20 cellular contexts compared by ENCODE assay signal in genomic region chr19:42323473-42323851, GRCh38. TPM values are rescaled to one million over a fixed set of nuclear protein-coding genes. Genes with fewer than 3 reads are reported as not detected.
DNase-seq lines count a peak whose midpoint lies in the region; ATAC-seq and FAIRE-seq lines count a peak whose summit lies in the region.
"Had no signal": no experiment of that assay in that cellular context is flagged by ENCODE, and none has a peak within 500 bp of the region (broad histone marks: within the 10 kb centered on the region; RNA-seq: fewer than 3 reads in every experiment).

No MANE protein-coding gene starts in this region.

- H3K27ac ChIP-seq in iPS DF 6.9 (ENCODE audit: low read length), result no peak overlapping the region
- H3K27ac ChIP-seq in small intestine (ENCODE audit: low read depth in 1 of 2, low read length in 1 of 2), result no peak overlapping the region
- H3K27ac ChIP-seq: neutrophil, right lobe of liver had no signal

- H3K9me3 ChIP-seq in iPS DF 6.9 (ENCODE audit: control insufficient read depth, insufficient read depth, low read length), result no peaks in the 10 kb centered on the region
- H3K9me3 ChIP-seq in small intestine (ENCODE audit: control insufficient read depth, low read depth), result no peaks in the 10 kb centered on the region
- H3K9me3 ChIP-seq: A549, MG63, neutrophil, right lobe of liver had no signal

- H3K27me3 Mint-ChIP-seq in activated CD4-positive, alpha-beta T cell treated with anti-CD3 and anti-CD28 coated beads, Interleukin-2, amount 10 ng/mL, durations not matched to agents 24 days and 14 days, result peaks cover 34% of the 10 kb centered on the region
- H3K27me3 Mint-ChIP-seq in T-cell, result peaks cover 15% of the 10 kb centered on the region in 2 donors

- no peaks in the 10 kb centered on the region for H3K9me3 Mint-ChIP-seq in activated CD4-positive, alpha-beta T cell treated with anti-CD3 and anti-CD28 coated beads, Interleukin-2, amount 10 ng/mL, durations not matched to agents 24 days and 14 days
- no peaks in the 10 kb centered on the region for H3K9me3 Mint-ChIP-seq in T-cell
- H3K9me3 Mint-ChIP-seq: activated naive CD8-positive, alpha-beta T cell treated with anti-CD3 and anti-CD28 coated beads, Interleukin-2, amount 10 ng/mL, durations not matched to agents 7 days and 5 days; stimulated activated memory B cell treated with anti-CD40 and anti-IgM and Interleukin-4, amounts not matched to agents 10 μg/mL and 1 μg/mL and 100 μg/mL, for 72 hours had no signal

- ATAC-seq in T-cell (replicated peaks in 1 of 4) (no peak), HG03521 (IDR thresholded peaks at IDR 0.05; ENCODE audit: unreplicated experiment) (no peak), HG03520 (IDR thresholded peaks at IDR 0.05; ENCODE audit: unreplicated experiment) (no peak), HG02981 (IDR thresholded peaks at IDR 0.05; ENCODE audit: unreplicated experiment) (no peak)
- ATAC-seq: A549; right lobe of liver; Right ventricle myocardium inferior; stimulated activated memory B cell treated with anti-CD40 and anti-IgM and Interleukin-4, amounts not matched to agents 10 μg/mL and 1 μg/mL and 100 μg/mL, for 72 hours had no signal

- H3K4me1 Mint-ChIP-seq in activated CD4-positive, alpha-beta T cell treated with anti-CD3 and anti-CD28 coated beads, Interleukin-2, amount 10 ng/mL, durations not matched to agents 24 days and 14 days, result peaks cover 16% of the 10 kb centered on the region
- H3K4me1 Mint-ChIP-seq in T-cell, result peaks cover 17 to 32% (median 25%) of the 10 kb centered on the region in 3 donors

- H3K4me3 ChIP-seq in iPS DF 6.9 (ENCODE audit: low read length) (peak overlapping the region; percentile 55; the same call in 1 of the 2 replicates), small intestine (ENCODE audit: low read depth in 1 of 2, low read length in 2 of 2) (no peak overlapping the region)
- H3K4me3 ChIP-seq: MG63, right lobe of liver had no signal

- no CpG with 5 or more reads among the region's 29 CpGs for WGBS in iPS DF 6.9 (ENCODE audit: insufficient coverage, insufficient read length)
- 5 to 22% (median 18%) methylated on average over 25 to 29 of the region's 29 CpGs for WGBS in small intestine, 3 donors

- H3K4me1 ChIP-seq in iPS DF 6.9 (ENCODE audit: control insufficient read depth, insufficient read depth, low read length), result no peaks in the 10 kb centered on the region
- peaks cover 0 to 4% of the 10 kb centered on the region in 2 donors for H3K4me1 ChIP-seq in small intestine (ENCODE audit: control insufficient read depth in 2 of 2, insufficient read depth in 1 of 2, low read depth in 1 of 2, low read length in 1 of 2)

- H3K4me3 Mint-ChIP-seq in activated CD4-positive, alpha-beta T cell treated with anti-CD3 and anti-CD28 coated beads, Interleukin-2, amount 10 ng/mL, durations not matched to agents 24 days and 14 days, result peak overlapping the region; percentile 45
- H3K4me3 Mint-ChIP-seq in T-cell, result peak overlapping the region; percentile 10 to 45 (median 34)
- H3K4me3 Mint-ChIP-seq: activated naive CD8-positive, alpha-beta T cell treated with anti-CD3 and anti-CD28 coated beads, Interleukin-2, amount 10 ng/mL, durations not matched to agents 7 days and 5 days; stimulated activated memory B cell treated with anti-CD40 and anti-IgM and Interleukin-4, amounts not matched to agents 10 μg/mL and 1 μg/mL and 100 μg/mL, for 72 hours had no signal

- no peak for DNase-seq in activated CD4-positive, alpha-beta T cell treated with anti-CD3 and anti-CD28 coated beads, Interleukin-2, amount 10 ng/mL, durations not matched to agents 24 days and 14 days
- DNase-seq in activated CD4-positive, alpha-beta T cell treated with anti-CD3 and anti-CD28 coated beads for 4 hours, result no peak
- no peak for DNase-seq in T-cell
- DNase-seq in iPS DF 6.9 (ENCODE audit: low read depth, low spot score), result no peak
- peak; percentile 25 for DNase-seq in small intestine
- DNase-seq: activated CD4-positive, alpha-beta T cell treated with anti-CD3 and anti-CD28 coated beads, Interleukin-2, amount 50 U/mL, for 4 hours; MG63; stimulated activated CD4-positive, alpha-beta T cell treated with anti-CD3 and anti-CD28 coated beads, Interleukin-4, amount 100 ng/mL, for 24 hours; T-helper 9 cell had no signal

- intact Hi-C loops in activated CD4-positive, alpha-beta T cell treated with anti-CD3 and anti-CD28 coated beads, Interleukin-2, amount 10 ng/mL, durations not matched to agents 24 days and 14 days (cut with micrococcal nuclease), result loop anchor here (5.0 kb wide), 1 partner anchor 146 kb away; no protein-coding TSS in a partner anchor

- H3K36me3 ChIP-seq in iPS DF 6.9 (ENCODE audit: control insufficient read depth, insufficient read depth, low read length) (no peaks in the 10 kb centered on the region), small intestine (ENCODE audit: control insufficient read depth in 2 of 2, insufficient read depth in 2 of 2, low read length in 2 of 2) (no peaks in the 10 kb centered on the region)
- H3K36me3 ChIP-seq: MG63, neutrophil, right lobe of liver had no signal

- peaks cover 5% of the 10 kb centered on the region for H3K36me3 Mint-ChIP-seq in activated CD4-positive, alpha-beta T cell treated with anti-CD3 and anti-CD28 coated beads, Interleukin-2, amount 10 ng/mL, durations not matched to agents 24 days and 14 days (ENCODE audit: low read depth)
- no peaks in the 10 kb centered on the region for H3K36me3 Mint-ChIP-seq in T-cell
- H3K36me3 Mint-ChIP-seq: stimulated activated memory B cell treated with anti-CD40 and anti-IgM and Interleukin-4, amounts not matched to agents 10 μg/mL and 1 μg/mL and 100 μg/mL, for 72 hours had no signal

- H3K27me3 ChIP-seq in iPS DF 6.9 (ENCODE audit: control insufficient read depth, insufficient read depth, low read length) (no peaks in the 10 kb centered on the region), small intestine (ENCODE audit: control insufficient read depth in 2 of 2, insufficient read depth in 2 of 2, low read length in 2 of 2) (peaks cover 5 to 6% of the 10 kb centered on the region in 2 donors)
- H3K27me3 ChIP-seq: MG63, right lobe of liver had no signal

- POLR2A ChIA-PET in T-cell (lab: Charles Lee), result no interaction called here

- CTCF ChIA-PET in T-cell (lab: Charles Lee), result interaction anchor here in 1 of 2 donors (0.6 to 1.0 kb wide), 2 partner anchors 15 to 215 kb away, joined by 3 to 4 read pairs; no protein-coding TSS in a partner anchor

- no peak overlapping the region for H3K27ac Mint-ChIP-seq in activated CD4-positive, alpha-beta T cell treated with anti-CD3 and anti-CD28 coated beads, Interleukin-2, amount 10 ng/mL, durations not matched to agents 24 days and 14 days
- H3K27ac Mint-ChIP-seq in T-cell, result no peak overlapping the region
- H3K27ac Mint-ChIP-seq: activated naive CD8-positive, alpha-beta T cell treated with anti-CD3 and anti-CD28 coated beads, Interleukin-2, amount 10 ng/mL, durations not matched to agents 7 days and 5 days; stimulated activated memory B cell treated with anti-CD40 and anti-IgM and Interleukin-4, amounts not matched to agents 10 μg/mL and 1 μg/mL and 100 μg/mL, for 72 hours had no signal

- no peak for FAIRE-seq in small intestine (lab: Jason Lieb, UNC)
- FAIRE-seq: D721Med, H54 had no signal

RNA-seq across cellular contexts. Expression of gene MEGF8, which starts 2.0 kb away (rescaled TPM):
- 8.4 and 9.1 TPM in 2 replicates for total RNA-seq in activated CD4-positive, alpha-beta T cell treated with anti-CD3 and anti-CD28 coated beads, Interleukin-2, amount 10 ng/mL, durations not matched to agents 24 days and 14 days
- total RNA-seq in T-cell, result 10 to 100 TPM in 2 of 5 donors, 1 to 10 TPM in 3; 5.2 to 11.4 (median 9.6) TPM
- 10 to 100 TPM in 1 of 3 donors, 1 to 10 TPM in 2; 2.4 to 10.2 (median 3.6) TPM for polyA plus RNA-seq in small intestine

RNA-seq across cellular contexts. Expression of gene TMEM145, which starts 10.4 kb away (rescaled TPM):
- 0.78 and 0.82 TPM in 2 replicates for total RNA-seq in activated CD4-positive, alpha-beta T cell treated with anti-CD3 and anti-CD28 coated beads, Interleukin-2, amount 10 ng/mL, durations not matched to agents 24 days and 14 days
- total RNA-seq in T-cell, result not detected
- polyA plus RNA-seq in small intestine, result 1 to 10 TPM in 1 of 3 donors, not detected in 2; 1.1 TPM

RNA-seq across cellular contexts. Expression of gene PAFAH1B3, which starts 21.0 kb away (rescaled TPM):
- total RNA-seq in activated CD4-positive, alpha-beta T cell treated with anti-CD3 and anti-CD28 coated beads, Interleukin-2, amount 10 ng/mL, durations not matched to agents 24 days and 14 days, result 49.1 and 50.4 TPM in 2 replicates
- total RNA-seq in T-cell, result 10 to 100 TPM; 15.2 to 22.2 (median 19.1) TPM
- polyA plus RNA-seq in small intestine, result 10 to 100 TPM; 16.3 to 49.4 (median 17.3) TPM

RNA-seq across cellular contexts. Expression of gene PRR19, which starts 21.5 kb away (rescaled TPM):
- 1.3 and 1.6 TPM in 2 replicates for total RNA-seq in activated CD4-positive, alpha-beta T cell treated with anti-CD3 and anti-CD28 coated beads, Interleukin-2, amount 10 ng/mL, durations not matched to agents 24 days and 14 days
- total RNA-seq in T-cell, result under 1 TPM in 4 of 5 donors, not detected in 1; 0.18 to 0.35 (median 0.27) TPM
- polyA plus RNA-seq in small intestine, result 1 to 10 TPM in 1 of 3 donors, under 1 TPM in 2; 0.81 to 1.1 (median 0.97) TPM

RNA-seq across cellular contexts. Expression of gene CIC, which starts 54.4 kb away (rescaled TPM):
- total RNA-seq in activated CD4-positive, alpha-beta T cell treated with anti-CD3 and anti-CD28 coated beads, Interleukin-2, amount 10 ng/mL, durations not matched to agents 24 days and 14 days, result 61.2 and 65.6 TPM in 2 replicates
- total RNA-seq in T-cell, result 100 to 1,000 TPM in 4 of 5 donors, 10 to 100 TPM in 1; 93.9 to 110 (median 104) TPM
- polyA plus RNA-seq in small intestine, result 10 to 100 TPM; 14.1 to 29.8 (median 18.1) TPM
